Comparison of ENCODE assay signal across 8 cellular contexts in genomic region chr5:103119067-103119764, GRCh38. TPM values are rescaled to one million over a fixed set of nuclear protein-coding genes. Genes with fewer than 3 reads are reported as not detected.
DNase-seq lines count a peak whose midpoint lies in the region; ATAC-seq, FAIRE-seq and TF ChIP-seq lines count a peak whose summit lies in the region.

No MANE protein-coding gene starts in this region.

- H3K4me3 Mint-ChIP-seq in CD8-positive, alpha-beta T cell: peak overlapping the region; percentile 94

- WGBS in HepG2 (ENCODE audit: low lambda C conversion rate): 2% methylated on average over 15 of the region's 15 CpGs
- 1% methylated on average over 15 of the region's 15 CpGs for WGBS in tibial nerve, 2 donors

- H3K79me2 ChIP-seq in Karpas-422 (ENCODE audit: low read length) (peaks cover 66% of the 10 kb centered on the region), HepG2 (ENCODE audit: insufficient read depth, low read length) (peaks cover 60% of the 10 kb centered on the region)

- TF ChIP-seq EP300 in HepG2 (IDR thresholded peaks at IDR 0.05; ENCODE audit: low read depth in 2 of 2, low read length in 2 of 2) (no peak), HepG2 (CRISPR knock-in tag; IDR thresholded peaks at IDR 0.05; ENCODE audit: borderline replicate concordance) (0 out of 2 replicates have a peak, but pooled peaks have one; percentile 7), tibial nerve (IDR thresholded peaks at IDR 0.05) (no peak)

- intact Hi-C loops in CD8-positive, alpha-beta T cell (cut with DNase I, micrococcal nuclease): loop anchor here in 1 of 2 experiments (1.0 kb wide), 1 partner anchor 8 kb away; no protein-coding TSS in a partner anchor
- intact Hi-C loops in HepG2 (cut with micrococcal nuclease; ENCODE audit: unreplicated experiment): loop anchor here (10.0 kb wide), 1 partner anchor 364 kb away; the partner anchor contains the start of gene PAM

- H4K20me1 ChIP-seq in Karpas-422 (ENCODE audit: insufficient read depth, low read depth, low read length): no peaks in the 10 kb centered on the region
- H4K20me1 ChIP-seq in HepG2 (ENCODE audit: insufficient read depth, low read length): no peaks in the 10 kb centered on the region

- peak overlapping the region; percentile 83 for H3K4me3 ChIP-seq in CD8-positive, alpha-beta T cell (ENCODE audit: low read depth, low read length)
- H3K4me3 ChIP-seq in Karpas-422 (ENCODE audit: low read length) (peak overlapping the region; percentile 93), HepG2 (replicated peaks in 1 of 3; ENCODE audit: insufficient read depth in 1 of 3, low read depth in 2 of 3, low read length in 3 of 3) (peak overlapping the region; percentile 76 to 94 (median 91)), tibial nerve (peak overlapping the region; percentile 61 to 89 (median 70))

- no peak for DNase-seq in CD8-positive, alpha-beta T cell
- DNase-seq in Karpas-422: peak; percentile 84
- peak; percentile 14 for DNase-seq in astrocyte of the hippocampus (ENCODE audit: low read depth, low spot score)
- peak; percentile 6 for DNase-seq in HepG2 (ENCODE audit: low spot score)
- no peak for DNase-seq in tibial nerve (ENCODE audit: low spot score in 2 of 2)
- no peak for DNase-seq in retina
- DNase-seq in effector CD8-positive, alpha-beta T cell (lab: John Stamatoyannopoulos, UW): no peak

- H3K27me3 Mint-ChIP-seq in CD8-positive, alpha-beta T cell (ENCODE audit: low read depth): no peaks in the 10 kb centered on the region

- no peaks in the 10 kb centered on the region for H3K27me3 ChIP-seq in CD8-positive, alpha-beta T cell (ENCODE audit: insufficient read depth, low read length)
- H3K27me3 ChIP-seq in Karpas-422 (ENCODE audit: low read length) (no peaks in the 10 kb centered on the region), HepG2 (ENCODE audit: control insufficient read depth in 1 of 2, insufficient read depth in 2 of 2, low read length in 2 of 2) (no peaks in the 10 kb centered on the region; a peak in 1 of 5 replicates), tibial nerve (no peaks in the 10 kb centered on the region)

- H3K9me3 Mint-ChIP-seq in CD8-positive, alpha-beta T cell: no peaks in the 10 kb centered on the region

- POLR2A ChIA-PET in CD8-positive, alpha-beta T cell (lab: Charles Lee): interaction anchor here (0.6 to 2.1 kb wide), 11 partner anchors 8 to 363 kb away, joined by 3 to 22 read pairs (median 4); partner anchors contain the start of gene MACIR
- POLR2A ChIA-PET in HepG2 (lab: Yijun Ruan, JAX): interaction anchor here (1.1 to 1.4 kb wide), 6 partner anchors 10 to 1019 kb away, joined by 4 to 15 read pairs (median 4); partner anchors contain the start of gene PAM

- peaks cover 19% of the 10 kb centered on the region for H3K36me3 Mint-ChIP-seq in CD8-positive, alpha-beta T cell

- H3K4me1 Mint-ChIP-seq in CD8-positive, alpha-beta T cell (ENCODE audit: low read depth): peaks cover 50% of the 10 kb centered on the region

- H3K9me3 ChIP-seq in CD8-positive, alpha-beta T cell (ENCODE audit: low read length): no peaks in the 10 kb centered on the region
- no peaks in the 10 kb centered on the region for H3K9me3 ChIP-seq in Karpas-422 (ENCODE audit: low read length)
- no peaks in the 10 kb centered on the region for H3K9me3 ChIP-seq in HepG2 (ENCODE audit: low read length)
- H3K9me3 ChIP-seq in tibial nerve: no peaks in the 10 kb centered on the region

- no peaks in the 10 kb centered on the region for H3K36me3 ChIP-seq in CD8-positive, alpha-beta T cell (ENCODE audit: insufficient read depth, low read length)
- peaks cover 12% of the 10 kb centered on the region for H3K36me3 ChIP-seq in Karpas-422 (ENCODE audit: insufficient read depth, low read length)
- H3K36me3 ChIP-seq in HepG2 (replicated peaks in 1 of 2; ENCODE audit: control insufficient read depth in 1 of 2, insufficient read depth in 2 of 2, low read length in 2 of 2): no peaks in the 10 kb centered on the region
- H3K36me3 ChIP-seq in tibial nerve: no peaks in the 10 kb centered on the region

- H3K9ac ChIP-seq in Karpas-422 (ENCODE audit: low read length): peak overlapping the region; percentile 85
- H3K9ac ChIP-seq in HepG2 (ENCODE audit: insufficient read depth, low read depth, low read length): peak overlapping the region; percentile 90

- CTCF ChIA-PET in CD8-positive, alpha-beta T cell (lab: Charles Lee): interaction anchor here (1.1 to 1.6 kb wide), 5 partner anchors 8 to 105 kb away, joined by 3 to 5 read pairs (median 4); no protein-coding TSS in a partner anchor
- CTCF ChIA-PET in HepG2 (lab: Yijun Ruan, JAX; ENCODE audit: low intra/inter-chr PET ratio, low total read pairs): no interaction called here

- H2AFZ ChIP-seq in Karpas-422 (ENCODE audit: low read length): peak overlapping the region; percentile 85; the same call in 1 of the 2 replicates
- H2AFZ ChIP-seq in HepG2 (ENCODE audit: low read length): peak overlapping the region; percentile 75

- TF ChIP-seq POLR2A in HepG2 (IDR thresholded peaks at IDR 0.05; ENCODE audit: insufficient read depth in 1 of 2, low read depth in 2 of 2, low read length in 2 of 2) (no peak; a peak in 1 of 4 replicates), tibial nerve (IDR thresholded peaks at IDR 0.05) (peak in 1 of 2 donors; percentile 15)

- TSS peak; percentile 90 for BruUV-seq in HepG2 (replicated peaks; lab: Mats Ljungman, UMichigan)

- in situ Hi-C loops in HepG2 (cut with HindIII; ENCODE audit: extremely low pct_ligation_motif_present, low pct_unique_long_range_greater_than_20kb): no loop called here

- peak; percentile 30 for FAIRE-seq in HepG2 (lab: Jason Lieb, UNC)

- no peak for ATAC-seq in CD8-positive, alpha-beta T cell
- ATAC-seq in HepG2: no peak
- ATAC-seq in GM21737 (IDR thresholded peaks at IDR 0.05; ENCODE audit: unreplicated experiment): no peak

- TF ChIP-seq CTCF in CD8-positive, alpha-beta T cell (IDR thresholded peaks at IDR 0.05): no peak
- no peak for TF ChIP-seq CTCF in HepG2 (CRISPR knock-in tag; IDR thresholded peaks at IDR 0.05)
- no peak for TF ChIP-seq CTCF in tibial nerve (IDR thresholded peaks at IDR 0.05)

- H3K4me2 ChIP-seq in Karpas-422 (ENCODE audit: low read depth, low read length, poor library complexity, severe bottlenecking): peak overlapping the region; percentile 71
- H3K4me2 ChIP-seq in HepG2 (ENCODE audit: low read depth, low read length): peak overlapping the region; percentile 69

- no peaks in the 10 kb centered on the region for H3K9me2 ChIP-seq in Karpas-422 (replicated peaks; ENCODE audit: insufficient read depth, low read length)

- peaks cover 33% of the 10 kb centered on the region for H3K4me1 ChIP-seq in CD8-positive, alpha-beta T cell (ENCODE audit: insufficient read depth, low read length)
- H3K4me1 ChIP-seq in Karpas-422 (ENCODE audit: low read length) (peaks cover 37% of the 10 kb centered on the region), HepG2 (ENCODE audit: insufficient read depth, low read length) (peaks cover 33% of the 10 kb centered on the region), tibial nerve (peaks cover 0 to 39% (median 7%) of the 10 kb centered on the region in 4 donors)

- H3K27ac ChIP-seq in CD8-positive, alpha-beta T cell (ENCODE audit: low read depth, low read length): peak overlapping the region; percentile 85
- peak overlapping the region; percentile 96 for H3K27ac ChIP-seq in Karpas-422 (ENCODE audit: low read length)
- peak overlapping the region; percentile 98 for H3K27ac ChIP-seq in HepG2 (ENCODE audit: extremely low read length, insufficient read depth, low read length)
- peak overlapping the region; percentile 90 to 92 (median 91) for H3K27ac ChIP-seq in tibial nerve

- peak overlapping the region; percentile 98 for H3K27ac Mint-ChIP-seq in CD8-positive, alpha-beta T cell

- peak; percentile 12; the same call in 1 of the 2 replicates for TF ChIP-seq RAD21 in HepG2 (CRISPR knock-in tag; IDR thresholded peaks at IDR 0.05)

RNA-seq across cellular contexts. Expression of gene GIN1, which starts 0.7 kb away (rescaled TPM):
- total RNA-seq in CD8-positive, alpha-beta T cell: 1 to 10 TPM; 1.5 to 1.6 TPM
- 1.6 and 6.7 TPM in 2 replicates for total RNA-seq in Karpas-422 (2014; rRNA removed; shearing (Covaris generic); ENCODE audit: low replicate concordance)
- total RNA-seq in HepG2 (2016; rRNA removed; fragmentation: Illumina TruSeq; extraction: Trizol) (7.7 and 9.5 TPM in 2 replicates), tibial nerve (1 to 10 TPM; 2.9 to 9.2 (median 7.1) TPM)
- 2.7 and 3.1 TPM in 2 replicates for total RNA-seq in HepG2 (2016; cell fraction: cytosol; rRNA removed; fragmentation: Illumina TruSeq; extraction: Trizol; ENCODE audit: low read depth)
- 6.9 and 9.0 TPM in 2 replicates for total RNA-seq in HepG2 (2016; cell fraction: insoluble cytoplasmic fraction; rRNA removed; fragmentation: Illumina TruSeq; extraction: Trizol)
- 2.7 and 3.4 TPM in 2 replicates for total RNA-seq in HepG2 (2016; cell fraction: membrane; rRNA removed; fragmentation: Illumina TruSeq; extraction: Trizol)
- total RNA-seq in HepG2 (2016; cell fraction: nucleus; rRNA removed; fragmentation: Illumina TruSeq; extraction: Trizol): 10.8 and 11.6 TPM in 2 replicates
- polyA plus RNA-seq in HepG2 (2011; rRNA removed): 1.7 and 2.3 TPM in 2 replicates
- polyA plus RNA-seq in HepG2 (2011; cell fraction: cytosol; rRNA removed): 0.86 and 1.2 TPM in 2 replicates
- polyA plus RNA-seq in HepG2 (2011; cell fraction: nucleus; rRNA removed): 0.88 and 1.8 TPM in 2 replicates
- 3.5 and 4.0 TPM in 2 replicates for polyA plus RNA-seq in HepG2 (2012)
- polyA plus RNA-seq in HepG2 (2016; cell fraction: cytosol; fragmentation: Illumina TruSeq; extraction: Trizol; ENCODE audit: low read depth): 0.50 and 0.83 TPM in 2 replicates
- polyA plus RNA-seq in HepG2 (2016; cell fraction: insoluble cytoplasmic fraction; fragmentation: Illumina TruSeq; extraction: Trizol; ENCODE audit: low read depth): 5.7 and 7.4 TPM in 2 replicates
- polyA plus RNA-seq in HepG2 (2016; cell fraction: membrane; fragmentation: Illumina TruSeq; extraction: Trizol; ENCODE audit: low read depth): 1.3 and 2.1 TPM in 2 replicates
- polyA plus RNA-seq in HepG2 (2016; cell fraction: nucleus; fragmentation: Illumina TruSeq; extraction: Trizol; ENCODE audit: insufficient read depth, low read depth): 3.9 and 11.0 TPM in 2 replicates
- polyA minus RNA-seq in HepG2 (2011; rRNA and poly(A)+ RNA removed; ENCODE audit: low replicate concordance): 2.7 and 3.6 TPM in 2 replicates
- 2.5 TPM in 2 replicates for polyA minus RNA-seq in HepG2 (2011; cell fraction: cytosol; rRNA and poly(A)+ RNA removed)
- polyA minus RNA-seq in HepG2 (2011; cell fraction: nucleus; rRNA and poly(A)+ RNA removed): 12.4 and 21.9 TPM in 2 replicates

RNA-seq across cellular contexts. Expression of gene PPIP5K2, which starts 0.9 kb away (rescaled TPM):
- total RNA-seq in CD8-positive, alpha-beta T cell: 10 to 100 TPM; 43.4 to 51.1 TPM
- 17.4 and 73.4 TPM in 2 replicates for total RNA-seq in Karpas-422 (2014; rRNA removed; shearing (Covaris generic); ENCODE audit: low replicate concordance)
- total RNA-seq in HepG2 (2016; rRNA removed; fragmentation: Illumina TruSeq; extraction: Trizol) (45.6 and 85.2 TPM in 2 replicates), tibial nerve (10 to 100 TPM; 36.6 to 62.1 (median 44.7) TPM)
- 4.7 and 4.8 TPM in 2 replicates for total RNA-seq in HepG2 (2016; cell fraction: cytosol; rRNA removed; fragmentation: Illumina TruSeq; extraction: Trizol; ENCODE audit: low read depth)
- total RNA-seq in HepG2 (2016; cell fraction: insoluble cytoplasmic fraction; rRNA removed; fragmentation: Illumina TruSeq; extraction: Trizol): 48.3 and 82.7 TPM in 2 replicates
- 21.1 and 21.5 TPM in 2 replicates for total RNA-seq in HepG2 (2016; cell fraction: membrane; rRNA removed; fragmentation: Illumina TruSeq; extraction: Trizol)
- 76.4 and 84.8 TPM in 2 replicates for total RNA-seq in HepG2 (2016; cell fraction: nucleus; rRNA removed; fragmentation: Illumina TruSeq; extraction: Trizol)
- 12.7 and 19.7 TPM in 2 replicates for polyA plus RNA-seq in HepG2 (2011; rRNA removed)
- polyA plus RNA-seq in HepG2 (2011; cell fraction: cytosol; rRNA removed): 5.6 and 9.0 TPM in 2 replicates
- polyA plus RNA-seq in HepG2 (2011; cell fraction: nucleus; rRNA removed): 10.3 and 10.4 TPM in 2 replicates
- 9.5 and 19.4 TPM in 2 replicates for polyA plus RNA-seq in HepG2 (2012)
- polyA plus RNA-seq in HepG2 (2016; cell fraction: cytosol; fragmentation: Illumina TruSeq; extraction: Trizol; ENCODE audit: low read depth): 1.2 and 1.5 TPM in 2 replicates
- 42.7 and 48.8 TPM in 2 replicates for polyA plus RNA-seq in HepG2 (2016; cell fraction: insoluble cytoplasmic fraction; fragmentation: Illumina TruSeq; extraction: Trizol; ENCODE audit: low read depth)
- polyA plus RNA-seq in HepG2 (2016; cell fraction: membrane; fragmentation: Illumina TruSeq; extraction: Trizol; ENCODE audit: low read depth): 6.0 and 6.8 TPM in 2 replicates
- 56.7 and 58.8 TPM in 2 replicates for polyA plus RNA-seq in HepG2 (2016; cell fraction: nucleus; fragmentation: Illumina TruSeq; extraction: Trizol; ENCODE audit: insufficient read depth, low read depth)
- polyA minus RNA-seq in HepG2 (2011; rRNA and poly(A)+ RNA removed; ENCODE audit: low replicate concordance): 54.6 and 63.8 TPM in 2 replicates
- 24.6 and 32.6 TPM in 2 replicates for polyA minus RNA-seq in HepG2 (2011; cell fraction: cytosol; rRNA and poly(A)+ RNA removed)
- 139 and 150 TPM in 2 replicates for polyA minus RNA-seq in HepG2 (2011; cell fraction: nucleus; rRNA and poly(A)+ RNA removed)

Comparison
In these comparisons a context has a peak if more than half of its experiments do, and no peak if none do; other contexts are left out.
1. DNase-seq: peak in Karpas-422 (single experiment), astrocyte of the hippocampus (single experiment) and HepG2 (single experiment); none in CD8-positive, alpha-beta T cell (0 of 7), tibial nerve (0 of 2), retina (single experiment) and effector CD8-positive, alpha-beta T cell (single experiment).
2. Peak in every context shown above with its lines, with median percentiles within 50 percentile points of each other: H3K27ac ChIP-seq and H3K4me3 ChIP-seq.